Comparison of ENCODE assay signal across 8 cellular contexts in genomic region chr19:17424743-17425365, GRCh38. TPM values are rescaled to one million over a fixed set of nuclear protein-coding genes. Genes with fewer than 3 reads are reported as not detected.
A peak's percentile ranks its signal among the peaks of the same experiment; 100 is the strongest.
DNase-seq lines count a peak whose midpoint lies in the region; ATAC-seq and TF ChIP-seq lines count a peak whose summit lies in the region.

No MANE protein-coding gene starts in this region.

- no peak overlapping the region for H3K27ac Mint-ChIP-seq in natural killer cell treated with Interleukin-12 subunit alpha and Interleukin-12 subunit beta and Interleukin-15 and Interleukin-18, amount 100 ng/mL, for 72 hours

- no peaks in the 10 kb centered on the region for H3K27me3 Mint-ChIP-seq in natural killer cell treated with Interleukin-12 subunit alpha and Interleukin-12 subunit beta and Interleukin-15 and Interleukin-18, amount 100 ng/mL, for 72 hours

- H3K9me3 ChIP-seq in A673 (ENCODE audit: low read depth, low read length, poor library complexity, severe bottlenecking) = no peaks in the 10 kb centered on the region

- intact Hi-C loops in A673 (cut with micrococcal nuclease; ENCODE audit: unreplicated experiment) = no loop called here

- BruUV-seq in A673 (replicated peaks; lab: Mats Ljungman, UMichigan) = no TSS peak

- no peaks in the 10 kb centered on the region for H3K27me3 ChIP-seq in A673 (replicated peaks; ENCODE audit: insufficient read depth, low read depth, low read length, poor library complexity)

- TF ChIP-seq CTCF in A673 (conservative IDR thresholded peaks at IDR 0.05; ENCODE audit: low read depth, low read length) = peak; percentile 66
- peak; percentile 17 for TF ChIP-seq CTCF in GM12865 (IDR thresholded peaks at IDR 0.05; ENCODE audit: insufficient read depth, low read depth, low read length, missing control alignments)

- H3K36me3 Mint-ChIP-seq in natural killer cell treated with Interleukin-12 subunit alpha and Interleukin-12 subunit beta and Interleukin-15 and Interleukin-18, amount 100 ng/mL, for 72 hours = no peaks in the 10 kb centered on the region

- peaks cover 0 to 13% of the 10 kb centered on the region in 2 donors for H3K4me1 Mint-ChIP-seq in natural killer cell treated with Interleukin-12 subunit alpha and Interleukin-12 subunit beta and Interleukin-15 and Interleukin-18, amount 100 ng/mL, for 72 hours (ENCODE audit: low read depth in 2 of 2)

- DNase-seq in A673 (ENCODE audit: low spot score) (peak; percentile 60), GM12865 (ENCODE audit: low read depth) (peak; percentile 33), RPMI8226 (peak; percentile 35), NCI-H187 (lab: John Stamatoyannopoulos, UW) (no peak)
- peak; percentile 25 for DNase-seq in effector CD8-positive, alpha-beta T cell (lab: John Stamatoyannopoulos, UW)
- DNase-seq in natural killer cell treated with Interleukin-12 subunit alpha and Interleukin-12 subunit beta and Interleukin-15 and Interleukin-18, amount 100 ng/mL, for 72 hours (ENCODE audit: low spot score) = no peak
- no peak for DNase-seq in central memory CD4-positive, alpha-beta T cell

- POLR2A ChIA-PET in A673 (lab: Charles Lee; ENCODE audit: low non-redundant PET) = no interaction called here

- peaks cover 3% of the 10 kb centered on the region for H3K36me3 ChIP-seq in A673 (ENCODE audit: insufficient read depth, low read length, poor library complexity, severe bottlenecking)

- H3K4me3 ChIP-seq in A673 (ENCODE audit: low read depth, low read length, poor library complexity, severe bottlenecking) = no peak overlapping the region
- H3K4me3 ChIP-seq in GM12865 (ENCODE audit: low read depth, low read length) = no peak overlapping the region

- peak; percentile 53 to 59 for ATAC-seq in natural killer cell treated with Interleukin-12 subunit alpha and Interleukin-12 subunit beta and Interleukin-15 and Interleukin-18, amount 100 ng/mL, for 72 hours
- ATAC-seq in GM18498 (IDR thresholded peaks at IDR 0.05; ENCODE audit: unreplicated experiment) = no peak

- H3K4me3 Mint-ChIP-seq in natural killer cell treated with Interleukin-12 subunit alpha and Interleukin-12 subunit beta and Interleukin-15 and Interleukin-18, amount 100 ng/mL, for 72 hours = no peak overlapping the region

- CTCF ChIA-PET in A673 (lab: Charles Lee) = interaction anchor here (0.7 kb wide), 1 partner anchor 9 kb away, joined by 3 read pairs; no protein-coding TSS in a partner anchor

- no peak overlapping the region for H3K27ac ChIP-seq in A673 (ENCODE audit: low read depth, low read length, poor library complexity, severe bottlenecking)

- peaks cover 5% of the 10 kb centered on the region for H3K4me1 ChIP-seq in A673 (ENCODE audit: insufficient read depth, low read length, poor library complexity, severe bottlenecking)

- no peaks in the 10 kb centered on the region for H3K9me3 Mint-ChIP-seq in natural killer cell treated with Interleukin-12 subunit alpha and Interleukin-12 subunit beta and Interleukin-15 and Interleukin-18, amount 100 ng/mL, for 72 hours

RNA-seq across cellular contexts. Expression of gene MVB12A, which starts 5.0 kb away (rescaled TPM):
- 39.5 and 56.9 TPM in 2 replicates for total RNA-seq in A673 (2021)
- total RNA-seq in natural killer cell treated with Interleukin-12 subunit alpha and Interleukin-12 subunit beta and Interleukin-15 and Interleukin-18, amount 100 ng/mL, for 72 hours = 10 to 100 TPM; 37.0 to 45.9 TPM

RNA-seq across cellular contexts. Expression of gene BST2, which starts 19.4 kb away (rescaled TPM):
- total RNA-seq in A673 (2021) = 1.3 and 3.6 TPM in 2 replicates
- 100 to 1,000 TPM; 150 to 282 TPM for total RNA-seq in natural killer cell treated with Interleukin-12 subunit alpha and Interleukin-12 subunit beta and Interleukin-15 and Interleukin-18, amount 100 ng/mL, for 72 hours

RNA-seq across cellular contexts. Expression of gene TMEM221, which starts 23.6 kb away (rescaled TPM):
- 0.31 TPM in 1 of 2 replicates, not detected in the other for total RNA-seq in A673 (2021)
- not detected for total RNA-seq in natural killer cell treated with Interleukin-12 subunit alpha and Interleukin-12 subunit beta and Interleukin-15 and Interleukin-18, amount 100 ng/mL, for 72 hours

RNA-seq across cellular contexts. Expression of gene CCDC194, which starts 30.9 kb away (rescaled TPM):
- total RNA-seq in A673 (2021) = not detected in 2 replicates
- total RNA-seq in natural killer cell treated with Interleukin-12 subunit alpha and Interleukin-12 subunit beta and Interleukin-15 and Interleukin-18, amount 100 ng/mL, for 72 hours = 1 to 10 TPM; 4.4 to 6.6 TPM

RNA-seq across cellular contexts. Expression of gene NXNL1, which starts 35.9 kb away (rescaled TPM):
- total RNA-seq in A673 (2021) = not detected in 2 replicates
- total RNA-seq in natural killer cell treated with Interleukin-12 subunit alpha and Interleukin-12 subunit beta and Interleukin-15 and Interleukin-18, amount 100 ng/mL, for 72 hours = not detected

Comparison
In these comparisons a context has a peak if more than half of its experiments do, and no peak if none do; other contexts are left out.
1. DNase-seq: peak in A673 (single experiment), GM12865 (single experiment), RPMI8226 (single experiment) and effector CD8-positive, alpha-beta T cell (single experiment); none in natural killer cell treated with Interleukin-12 subunit alpha and Interleukin-12 subunit beta and Interleukin-15 and Interleukin-18, amount 100 ng/mL, for 72 hours (single experiment), NCI-H187 (0 of 2) and central memory CD4-positive, alpha-beta T cell (single experiment).
2. RNA of gene BST2, which starts 19.4 kb away (total RNA-seq): 150 to 282 TPM in natural killer cell treated with Interleukin-12 subunit alpha and Interleukin-12 subunit beta and Interleukin-15 and Interleukin-18, amount 100 ng/mL, for 72 hours; 1.3 to 3.6 TPM in A673; every median in the first group is over 10 times any median in the second.